ENCODE assay signal across 1 cellular context in genomic region chr12:121857322-121858246, GRCh38.
TF ChIP-seq lines count a peak whose summit lies in the region.

No MANE protein-coding gene starts in this region.

TF ChIP-seq in HepG2, 621 proteins besides CTCF, POLR2A, EP300 and RAD21 (continued from another document):
- peak; percentile 78; the same call in 1 of the 2 replicates for TF ChIP-seq ARID5B (CRISPR knock-in tag; IDR thresholded peaks at IDR 0.05)
- TF ChIP-seq NONO (IDR thresholded peaks at IDR 0.05): no peak
- TF ChIP-seq NONO (CRISPR knock-in tag; conservative IDR thresholded peaks at IDR 0.05): peak; percentile 90
- TF ChIP-seq SPEN (CRISPR knock-in tag; IDR thresholded peaks at IDR 0.05; ENCODE audit: low read depth): peak; percentile 82
- TF ChIP-seq XRCC5 (optimal IDR thresholded peaks at IDR 0.05; ENCODE audit: low read length): no peak
- no peak for TF ChIP-seq ZNF331 (CRISPR knock-in tag; IDR thresholded peaks at IDR 0.05)
- TF ChIP-seq CHD4 (IDR thresholded peaks at IDR 0.05; ENCODE audit: borderline replicate concordance, low read length): peak; percentile 75
- no peak for TF ChIP-seq ZNF549 (CRISPR knock-in tag; IDR thresholded peaks at IDR 0.05)
- no peak for TF ChIP-seq ARHGAP35 (CRISPR knock-in tag; IDR thresholded peaks at IDR 0.05; ENCODE audit: borderline replicate concordance)
- no peak for TF ChIP-seq ZFP36L2 (CRISPR knock-in tag; IDR thresholded peaks at IDR 0.05)
- peak; percentile 88; the same call in 1 of the 2 replicates for TF ChIP-seq ZNF414 (CRISPR knock-in tag; IDR thresholded peaks at IDR 0.05)
- TF ChIP-seq ASH2L (IDR thresholded peaks at IDR 0.05; ENCODE audit: insufficient read length, low read depth, low read length): peak; percentile 40
- 0 out of 2 replicates have a peak, but pooled peaks have one; percentile 53 for TF ChIP-seq THAP11 (CRISPR knock-in tag; IDR thresholded peaks at IDR 0.05)
- TF ChIP-seq POGZ (CRISPR knock-in tag; IDR thresholded peaks at IDR 0.05): peak; percentile 74
- TF ChIP-seq RARA (CRISPR knock-in tag; IDR thresholded peaks at IDR 0.05): peak; percentile 98
- TF ChIP-seq, protein P1, sequence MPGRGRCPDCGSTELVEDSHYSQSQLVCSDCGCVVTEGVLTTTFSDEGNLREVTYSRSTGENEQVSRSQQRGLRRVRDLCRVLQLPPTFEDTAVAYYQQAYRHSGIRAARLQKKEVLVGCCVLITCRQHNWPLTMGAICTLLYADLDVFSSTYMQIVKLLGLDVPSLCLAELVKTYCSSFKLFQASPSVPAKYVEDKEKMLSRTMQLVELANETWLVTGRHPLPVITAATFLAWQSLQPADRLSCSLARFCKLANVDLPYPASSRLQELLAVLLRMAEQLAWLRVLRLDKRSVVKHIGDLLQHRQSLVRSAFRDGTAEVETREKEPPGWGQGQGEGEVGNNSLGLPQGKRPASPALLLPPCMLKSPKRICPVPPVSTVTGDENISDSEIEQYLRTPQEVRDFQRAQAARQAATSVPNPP (CRISPR knock-in tag; IDR thresholded peaks at IDR 0.05): no peak
- TF ChIP-seq, protein P2, sequence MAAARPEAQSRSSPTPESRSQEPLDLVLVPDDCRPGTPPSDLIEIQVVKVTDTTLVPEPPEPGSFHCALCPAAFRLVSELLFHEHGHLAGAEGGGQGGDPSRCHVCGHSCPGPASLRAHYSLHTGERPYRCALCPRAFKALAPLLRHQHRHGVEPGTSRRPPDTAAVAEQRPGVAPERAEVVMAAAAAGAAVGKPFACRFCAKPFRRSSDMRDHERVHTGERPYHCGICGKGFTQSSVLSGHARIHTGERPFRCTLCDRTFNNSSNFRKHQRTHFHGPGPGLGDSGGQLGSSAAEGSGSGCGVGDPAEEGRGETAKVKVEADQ (CRISPR knock-in tag; IDR thresholded peaks at IDR 0.05; ENCODE audit: borderline replicate concordance): peak; percentile 44; the same call in 1 of the 2 replicates
- TF ChIP-seq PATZ1 (CRISPR knock-in tag; IDR thresholded peaks at IDR 0.05): peak; percentile 91
- no peak for TF ChIP-seq SIX4 (CRISPR knock-in tag; IDR thresholded peaks at IDR 0.05)
- TF ChIP-seq NFKB2 (CRISPR knock-in tag; IDR thresholded peaks at IDR 0.05; ENCODE audit: borderline replicate concordance): peak; percentile 72; the same call in 1 of the 2 replicates
- TF ChIP-seq ISL2 (CRISPR knock-in tag; IDR thresholded peaks at IDR 0.05): peak; percentile 49; the same call in 1 of the 2 replicates
- TF ChIP-seq, protein P3, sequence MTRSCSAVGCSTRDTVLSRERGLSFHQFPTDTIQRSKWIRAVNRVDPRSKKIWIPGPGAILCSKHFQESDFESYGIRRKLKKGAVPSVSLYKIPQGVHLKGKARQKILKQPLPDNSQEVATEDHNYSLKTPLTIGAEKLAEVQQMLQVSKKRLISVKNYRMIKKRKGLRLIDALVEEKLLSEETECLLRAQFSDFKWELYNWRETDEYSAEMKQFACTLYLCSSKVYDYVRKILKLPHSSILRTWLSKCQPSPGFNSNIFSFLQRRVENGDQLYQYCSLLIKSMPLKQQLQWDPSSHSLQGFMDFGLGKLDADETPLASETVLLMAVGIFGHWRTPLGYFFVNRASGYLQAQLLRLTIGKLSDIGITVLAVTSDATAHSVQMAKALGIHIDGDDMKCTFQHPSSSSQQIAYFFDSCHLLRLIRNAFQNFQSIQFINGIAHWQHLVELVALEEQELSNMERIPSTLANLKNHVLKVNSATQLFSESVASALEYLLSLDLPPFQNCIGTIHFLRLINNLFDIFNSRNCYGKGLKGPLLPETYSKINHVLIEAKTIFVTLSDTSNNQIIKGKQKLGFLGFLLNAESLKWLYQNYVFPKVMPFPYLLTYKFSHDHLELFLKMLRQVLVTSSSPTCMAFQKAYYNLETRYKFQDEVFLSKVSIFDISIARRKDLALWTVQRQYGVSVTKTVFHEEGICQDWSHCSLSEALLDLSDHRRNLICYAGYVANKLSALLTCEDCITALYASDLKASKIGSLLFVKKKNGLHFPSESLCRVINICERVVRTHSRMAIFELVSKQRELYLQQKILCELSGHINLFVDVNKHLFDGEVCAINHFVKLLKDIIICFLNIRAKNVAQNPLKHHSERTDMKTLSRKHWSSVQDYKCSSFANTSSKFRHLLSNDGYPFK (CRISPR knock-in tag; IDR thresholded peaks at IDR 0.05; ENCODE audit: borderline replicate concordance): peak; percentile 35; the same call in 1 of the 2 replicates
- TF ChIP-seq GFI1 (CRISPR knock-in tag; IDR thresholded peaks at IDR 0.05; ENCODE audit: borderline replicate concordance): peak; percentile 50; the same call in 1 of the 2 replicates
- 0 out of 2 replicates have a peak, but pooled peaks have one; percentile 40 for TF ChIP-seq ZSCAN29 (CRISPR knock-in tag; conservative IDR thresholded peaks at IDR 0.05)
- no peak for TF ChIP-seq RNF2 (conservative IDR thresholded peaks at IDR 0.05; ENCODE audit: low read depth)
- peak; percentile 61; the same call in 1 of the 2 replicates for TF ChIP-seq IRF2 (CRISPR knock-in tag; IDR thresholded peaks at IDR 0.05)
- TF ChIP-seq ZMYM2 (CRISPR knock-in tag; IDR thresholded peaks at IDR 0.05): 0 out of 2 replicates have a peak, but pooled peaks have one; percentile 41
- TF ChIP-seq TBL1XR1 (IDR thresholded peaks at IDR 0.05; ENCODE audit: borderline replicate concordance, low read length, partially characterized antibody): peak; percentile 53
- no peak for TF ChIP-seq TRIM22 (IDR thresholded peaks at IDR 0.05)
- peak; percentile 60; the same call in 1 of the 2 replicates for TF ChIP-seq PPARG (CRISPR knock-in tag; conservative IDR thresholded peaks at IDR 0.05)
- TF ChIP-seq SRSF9 (IDR thresholded peaks at IDR 0.05; ENCODE audit: borderline replicate concordance, insufficient read depth, low read depth, low read length, poor library complexity, severe bottlenecking): no peak
- peak; percentile 60 for TF ChIP-seq FOXA3 (CRISPR knock-in tag; IDR thresholded peaks at IDR 0.05)
- TF ChIP-seq NPAS2 (CRISPR knock-in tag; IDR thresholded peaks at IDR 0.05; ENCODE audit: borderline replicate concordance): no peak
- peak; percentile 70 for TF ChIP-seq YY1 (IDR thresholded peaks at IDR 0.05; ENCODE audit: insufficient read depth, insufficient replicate concordance, low read depth, low read length)
- TF ChIP-seq RBM22 (optimal IDR thresholded peaks at IDR 0.05; ENCODE audit: low read length): no peak
- peak; percentile 78 for TF ChIP-seq IKZF5 (CRISPR knock-in tag; IDR thresholded peaks at IDR 0.05)
- peak; percentile 91 for TF ChIP-seq SALL1 (CRISPR knock-in tag; IDR thresholded peaks at IDR 0.05)
- peak; percentile 78 for TF ChIP-seq JUND (CRISPR knock-in tag; IDR thresholded peaks at IDR 0.05)
- peak; percentile 96 for TF ChIP-seq NR2F2 (IDR thresholded peaks at IDR 0.05; ENCODE audit: borderline replicate concordance, low read depth)
- TF ChIP-seq, protein P4, sequence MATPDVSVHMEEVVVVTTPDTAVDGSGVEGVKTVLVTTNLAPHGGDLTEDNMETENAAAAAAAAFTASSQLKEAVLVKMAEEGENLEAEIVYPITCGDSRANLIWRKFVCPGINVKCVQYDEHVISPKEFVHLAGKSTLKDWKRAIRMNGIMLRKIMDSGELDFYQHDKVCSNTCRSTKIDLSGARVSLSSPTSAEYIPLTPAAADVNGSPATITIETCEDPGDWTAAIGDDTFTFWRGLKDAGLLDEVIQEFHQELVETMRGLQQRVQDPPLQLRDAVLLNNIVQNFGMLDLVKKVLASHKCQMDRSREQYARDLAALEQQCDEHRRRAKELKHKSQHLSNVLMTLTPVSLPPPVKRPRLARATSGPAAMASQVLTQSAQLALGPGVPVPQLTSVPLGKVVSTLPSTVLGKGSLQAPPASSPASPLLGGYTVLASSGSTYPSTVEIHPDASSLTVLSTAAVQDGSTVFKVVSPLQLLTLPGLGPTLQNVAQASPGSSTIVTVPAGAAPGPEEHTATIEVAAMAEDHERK (CRISPR knock-in tag; IDR thresholded peaks at IDR 0.05; ENCODE audit: low read depth): no peak
- TF ChIP-seq ZNF589 (CRISPR knock-in tag; conservative IDR thresholded peaks at IDR 0.05): peak; percentile 71; the same call in 1 of the 2 replicates
TF ChIP-seq in HepG2: peak in this region for 216.
